In the genomic region with DNA sequence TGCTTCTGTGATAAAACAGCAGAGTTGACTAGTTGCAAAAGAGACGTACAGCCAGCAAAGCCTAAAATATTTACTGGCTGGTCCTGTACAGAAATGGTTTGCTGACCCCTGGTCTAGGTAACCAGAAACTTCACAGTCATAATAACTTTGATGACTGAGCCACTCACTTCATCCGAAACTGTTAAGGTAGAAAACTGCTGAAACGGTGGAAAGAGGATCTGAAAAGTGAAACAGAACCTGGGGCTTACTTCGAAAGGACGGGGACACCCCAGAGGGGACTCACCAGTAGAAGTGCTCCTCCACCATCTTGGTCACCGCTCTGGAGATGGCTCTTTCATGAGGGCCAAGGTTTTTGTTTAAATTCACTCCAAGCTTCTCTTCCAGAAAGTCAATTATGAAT, we compare ENCODE assay signal across 13 cellular contexts. TPM values are rescaled to one million over a fixed set of nuclear protein-coding genes. Genes with fewer than 3 reads are reported as not detected.
DNase-seq lines count a peak whose midpoint lies in the region; ATAC-seq and TF ChIP-seq lines count a peak whose summit lies in the region.
"Had no signal": no experiment of that assay in that cellular context is flagged by ENCODE, and none has a peak within 500 bp of the region (broad histone marks: within the 10 kb centered on the region; RNA-seq: fewer than 3 reads in every experiment).

No MANE protein-coding gene starts in this region.

- H3K4me3 ChIP-seq in brain microvascular endothelial cell (ENCODE audit: low read depth, low read length): no peak overlapping the region
- H3K4me3 ChIP-seq: adrenal gland, tibial nerve had no signal

- in situ Hi-C loops in GM13977 (cut with MboI; ENCODE audit: low pct_unique_long_range_greater_than_20kb, low sequenced_read_pairs, unreplicated experiment) (no loop called here), brain microvascular endothelial cell (cut with HindIII; ENCODE audit: low pct_ligation_motif_present, low sequenced_read_pairs) (no loop called here)

- DNase-seq in GM13977 (ENCODE audit: low spot score) (peak; percentile 74), glomerular visceral epithelial cell (ENCODE audit: extremely low spot score) (no peak), occipital lobe (lab: John Stamatoyannopoulos, UW) (no peak), brain microvascular endothelial cell (no peak), T-helper 9 cell (no peak)
- DNase-seq: activated CD8-positive, alpha-beta T cell treated with anti-CD3 and anti-CD28 coated beads, Interleukin-2, amount 10 ng/mL, durations not matched to agents 7 days and 5 days; adrenal gland; effector memory CD8-positive, alpha-beta T cell; retina had no signal

- H3K27me3 ChIP-seq in brain microvascular endothelial cell (replicated peaks): no peaks in the 10 kb centered on the region
- H3K27me3 ChIP-seq: adrenal gland, tibial nerve had no signal

- no peaks in the 10 kb centered on the region for H3K36me3 ChIP-seq in brain microvascular endothelial cell (replicated peaks)
- H3K36me3 ChIP-seq: adrenal gland, tibial nerve had no signal

- peak; percentile 93 for ATAC-seq in GM19438 (IDR thresholded peaks at IDR 0.05; ENCODE audit: low read depth, unreplicated experiment)
- ATAC-seq in HG02840 (IDR thresholded peaks at IDR 0.05; ENCODE audit: low FRiP score, unreplicated experiment): peak; percentile 88
- ATAC-seq in HG03460 (IDR thresholded peaks at IDR 0.05; ENCODE audit: unreplicated experiment): peak; percentile 92
- ATAC-seq: activated CD8-positive, alpha-beta T cell treated with anti-CD3 and anti-CD28 coated beads, Interleukin-2, amount 10 ng/mL, durations not matched to agents 7 days and 5 days; effector memory CD8-positive, alpha-beta T cell had no signal

- no peak overlapping the region for H3K27ac ChIP-seq in brain microvascular endothelial cell
- H3K27ac ChIP-seq: adrenal gland, tibial nerve had no signal

- no peak for TF ChIP-seq CTCF in GM13977 (IDR thresholded peaks at IDR 0.05; ENCODE audit: extremely low read depth, insufficient read depth, missing control alignments)
- no peak for TF ChIP-seq CTCF in brain microvascular endothelial cell (IDR thresholded peaks at IDR 0.05; ENCODE audit: low read depth, low read length, missing control alignments)

RNA-seq across cellular contexts. Expression of gene FAXC, which starts 16.4 kb away (rescaled TPM):
- total RNA-seq in occipital lobe: 49.3 TPM
- total RNA-seq: activated CD8-positive, alpha-beta T cell treated with anti-CD3 and anti-CD28 coated beads, Interleukin-2, amount 10 ng/mL, durations not matched to agents 7 days and 5 days had no signal
